ENCODE assay signal across 8 cellular contexts in the genomic region with DNA sequence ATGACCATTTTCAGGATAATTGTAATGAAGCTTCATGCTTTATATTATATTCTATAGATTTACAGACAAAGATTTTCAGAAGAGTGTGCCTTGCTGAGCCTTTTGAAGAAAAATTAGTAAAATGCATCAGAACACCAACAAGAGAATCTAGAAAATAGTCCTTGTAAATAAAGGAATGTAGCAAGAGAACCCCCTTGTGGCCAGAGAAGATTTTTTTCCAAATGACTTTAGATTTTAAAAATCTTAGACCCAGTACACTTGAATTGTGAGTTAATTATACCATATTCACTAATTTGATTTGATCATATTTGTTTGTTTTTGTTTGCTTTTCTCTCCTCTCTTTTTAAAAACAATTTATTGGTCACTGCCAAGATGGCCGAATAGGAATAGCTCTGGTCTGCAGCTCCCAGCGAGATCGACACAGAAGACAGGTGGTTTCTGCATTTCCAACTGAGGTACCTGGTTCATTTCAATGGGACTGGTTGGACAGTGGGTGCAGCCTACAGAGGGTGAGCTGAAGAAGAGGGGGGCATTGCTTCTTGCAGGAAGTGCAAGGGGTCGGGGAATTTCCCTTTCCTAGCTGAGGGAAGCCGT. TPM values are rescaled to one million over a fixed set of nuclear protein-coding genes. Genes with fewer than 3 reads are reported as not detected.
DNase-seq lines count a peak whose midpoint lies in the region; ATAC-seq, FAIRE-seq and TF ChIP-seq lines count a peak whose summit lies in the region.

No MANE protein-coding gene starts in this region.

- H3K27ac ChIP-seq in vagina, result no peak overlapping the region

- no peaks in the 10 kb centered on the region for H3K9me3 Mint-ChIP-seq in natural killer cell

- H3K4me3 Mint-ChIP-seq in natural killer cell, result no peak overlapping the region

- H3K27me3 Mint-ChIP-seq in natural killer cell (ENCODE audit: low read depth in 2 of 2), result peaks cover 6 to 10% of the 10 kb centered on the region in 2 donors

- no peaks in the 10 kb centered on the region for H3K4me1 ChIP-seq in vagina

- TF ChIP-seq POLR2A in vagina (IDR thresholded peaks at IDR 0.05), result no peak

- peak; percentile 1 for TF ChIP-seq CTCF in GM20000 (IDR thresholded peaks at IDR 0.05; ENCODE audit: extremely low read depth, missing control alignments)
- TF ChIP-seq CTCF in vagina (IDR thresholded peaks at IDR 0.05), result peak; percentile 4 to 70 (median 63)
- TF ChIP-seq CTCF in natural killer cell (IDR thresholded peaks at IDR 0.05), result no peak

- H3K36me3 ChIP-seq in vagina, result no peaks in the 10 kb centered on the region

- peak; percentile 13 for DNase-seq in A172 (ENCODE audit: low spot score)
- DNase-seq in GM20000 (ENCODE audit: low spot score), result peak; percentile 16
- DNase-seq in RPMI7951 (ENCODE audit: low read depth), result peak; percentile 44
- peak in 1 of 2 donors; percentile 18 for DNase-seq in frontal cortex (ENCODE audit: low spot score in 2 of 2)
- DNase-seq in vagina (ENCODE audit: extremely low spot score in 2 of 2), result no peak
- DNase-seq in natural killer cell, result no peak
- DNase-seq in NCI-H1436 treated with DMSO at 0.1 percent for 48 hours (lab: John Stamatoyannopoulos, UW), result no peak

- peak; percentile 52 for FAIRE-seq in frontal cortex (lab: Jason Lieb, UNC)

- H3K4me3 ChIP-seq in vagina, result no peak overlapping the region

- no peaks in the 10 kb centered on the region for H3K9me3 ChIP-seq in vagina

- ATAC-seq in GM21717 (IDR thresholded peaks at IDR 0.05; ENCODE audit: unreplicated experiment) (no peak), natural killer cell (no peak)

- H3K27ac Mint-ChIP-seq in natural killer cell, result no peak overlapping the region

- H3K36me3 Mint-ChIP-seq in natural killer cell, result no peaks in the 10 kb centered on the region

- no peaks in the 10 kb centered on the region for H3K27me3 ChIP-seq in vagina

- intact Hi-C loops in vagina (cut with DNase I) (loop anchor here (10.0 kb wide), 1 partner anchor 473 kb away; no protein-coding TSS in a partner anchor), natural killer cell (cut with micrococcal nuclease) (no loop called here)

- no peaks in the 10 kb centered on the region for H3K4me1 Mint-ChIP-seq in natural killer cell

RNA-seq across cellular contexts. Expression of a gene that starts 12.8 kb away (rescaled TPM):
- 0.29 and 2.6 TPM in 2 replicates for total RNA-seq in A172 (2014; rRNA removed; shearing (Covaris generic))
- 5.4 and 9.4 TPM in 2 replicates for total RNA-seq in RPMI7951 (2014; rRNA removed; shearing (Covaris generic))
- total RNA-seq in frontal cortex (7.3 TPM), vagina (1.7 TPM), natural killer cell (10 to 100 TPM in 1 of 3 donors, 1 to 10 TPM in 2; 5.2 to 12.6 (median 6.7) TPM)

RNA-seq across cellular contexts. Expression of a gene that starts 42.2 kb away (rescaled TPM):
- total RNA-seq in A172 (2014; rRNA removed; shearing (Covaris generic)), result 35.2 and 40.0 TPM in 2 replicates
- total RNA-seq in RPMI7951 (2014; rRNA removed; shearing (Covaris generic)), result 97.0 and 107 TPM in 2 replicates
- total RNA-seq in frontal cortex (34.2 TPM), vagina (17.7 TPM), natural killer cell (10 to 100 TPM; 34.6 to 60.2 (median 35.5) TPM)

Comparison
In these comparisons a context has a peak if more than half of its experiments do, and no peak if none do; other contexts are left out.
1. DNase-seq: peak in A172 (single experiment), GM20000 (single experiment) and RPMI7951 (single experiment); none in vagina (0 of 2), natural killer cell (single experiment) and NCI-H1436 treated with DMSO at 0.1 percent for 48 hours (single experiment).